24 cellular contexts compared by ENCODE assay signal in the genomic region with DNA sequence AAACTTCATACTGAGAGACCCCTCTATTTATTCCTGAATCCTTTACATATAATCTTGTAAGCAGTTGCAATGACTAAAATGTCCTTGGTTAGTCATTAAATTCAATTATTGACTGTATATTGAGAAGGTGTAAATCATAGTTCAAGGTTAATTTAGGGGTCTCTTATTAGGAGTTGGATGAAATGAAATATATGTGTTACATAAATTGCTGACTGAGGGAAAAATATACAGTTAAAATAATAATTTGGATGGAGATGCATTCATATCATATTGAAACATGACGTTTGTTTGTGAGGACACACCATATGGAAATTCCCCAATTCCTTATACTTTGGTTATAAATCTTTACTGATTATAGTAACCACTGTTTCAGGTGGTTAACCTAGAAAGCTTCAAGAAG.
"Had no signal": no experiment of that assay in that cellular context is flagged by ENCODE, and none has a peak within 500 bp of the region (broad histone marks: within the 10 kb centered on the region; RNA-seq: fewer than 3 reads in every experiment).

No MANE protein-coding gene starts in this region.

- DNase-seq: natural killer cell; occipital lobe; ovary; posterior cingulate gyrus; psoas muscle; right cardiac atrium; stimulated activated CD4-positive, alpha-beta T cell treated with anti-CD3 and anti-CD28 coated beads, Interleukin-15, amount 100 ng/mL, for 24 hours; stimulated activated CD4-positive, alpha-beta T cell treated with anti-CD3 and anti-CD28 coated beads, Interleukin-2, amount 100 ng/mL, for 24 hours; stimulated activated CD4-positive, alpha-beta T cell treated with anti-CD3 and anti-CD28 coated beads, Interleukin-2, amount 100 ng/mL, for 48 hours; stimulated activated CD4-positive, alpha-beta T cell treated with anti-CD3 and anti-CD28 coated beads, Interleukin-4, amount 100 ng/mL, for 24 hours; stimulated activated naive B cell treated with anti-CD40 and anti-IgM and Interleukin-4, amounts not matched to agents 10 μg/mL and 1 μg/mL and 100 μg/mL, for 72 hours; stimulated activated naive CD4-positive, alpha-beta T cell treated with Interleukin-2 at 50 U/mL for 16 hours; stomach; thyroid gland; upper lobe of left lung had no signal

- H3K9ac ChIP-seq: neural progenitor cell, parathyroid adenoma had no signal

- H2AFZ ChIP-seq: neural progenitor cell, parathyroid adenoma had no signal

- ATAC-seq: natural killer cell; psoas muscle; right cardiac atrium; sciatic nerve; stimulated activated effector memory CD8-positive, alpha-beta T cell treated with anti-CD3 and anti-CD28 coated beads, Interleukin-12 subunit alpha, Interleukin-12 subunit beta, amount 100 ng/mL, for 72 hours; stimulated activated naive B cell treated with anti-CD40 and anti-IgM and Interleukin-4, amounts not matched to agents 10 μg/mL and 1 μg/mL and 100 μg/mL, for 72 hours had no signal

- H3K36me3 ChIP-seq: neural progenitor cell, ovary, stomach, thoracic aorta, thyroid gland, tibial nerve, upper lobe of left lung, vagina had no signal

- H3K27ac ChIP-seq: neural progenitor cell, ovary, parathyroid adenoma, psoas muscle, skin epidermis, stomach, thoracic aorta, thyroid gland, tibial nerve, upper lobe of left lung, vagina had no signal

- H3K27me3 ChIP-seq: neural progenitor cell, ovary, stomach, thyroid gland, tibial nerve, upper lobe of left lung, vagina had no signal

- H3K4me1 ChIP-seq: stomach, thyroid gland, tibial nerve, upper lobe of left lung had no signal

- H3K79me2 ChIP-seq: parathyroid adenoma had no signal

- H3K4me2 ChIP-seq: neural progenitor cell had no signal

- H3K9me3 ChIP-seq: ovary, psoas muscle, stomach, thoracic aorta, thyroid gland, tibial nerve, upper lobe of left lung, vagina had no signal

- FAIRE-seq: urothelium cell line had no signal

- H3K4me3 ChIP-seq: neural progenitor cell, ovary, psoas muscle, skin epidermis, stomach, thoracic aorta, thyroid gland, tibial nerve, upper lobe of left lung, vagina had no signal
